ENCODE assay signal across 1 cellular context in genomic region chr5:52786391-52786790, GRCh38.
TF ChIP-seq lines count a peak whose summit lies in the region.

No MANE protein-coding gene starts in this region.

TF ChIP-seq in SK-N-SH, 30 proteins besides CTCF, POLR2A, EP300 and RAD21 (continued from another document):
- no peak for TF ChIP-seq YY1 (IDR thresholded peaks at IDR 0.05; ENCODE audit: low read depth)
- no peak for TF ChIP-seq EZH2phosphoT487 (IDR thresholded peaks at IDR 0.05; ENCODE audit: borderline replicate concordance, low read depth)
- TF ChIP-seq POLR2AphosphoS5 (IDR thresholded peaks at IDR 0.05; ENCODE audit: low read depth, low read length), result no peak
- TF ChIP-seq GATA2 (CRISPR knock-in tag; IDR thresholded peaks at IDR 0.05), result no peak
